In the genomic region with DNA sequence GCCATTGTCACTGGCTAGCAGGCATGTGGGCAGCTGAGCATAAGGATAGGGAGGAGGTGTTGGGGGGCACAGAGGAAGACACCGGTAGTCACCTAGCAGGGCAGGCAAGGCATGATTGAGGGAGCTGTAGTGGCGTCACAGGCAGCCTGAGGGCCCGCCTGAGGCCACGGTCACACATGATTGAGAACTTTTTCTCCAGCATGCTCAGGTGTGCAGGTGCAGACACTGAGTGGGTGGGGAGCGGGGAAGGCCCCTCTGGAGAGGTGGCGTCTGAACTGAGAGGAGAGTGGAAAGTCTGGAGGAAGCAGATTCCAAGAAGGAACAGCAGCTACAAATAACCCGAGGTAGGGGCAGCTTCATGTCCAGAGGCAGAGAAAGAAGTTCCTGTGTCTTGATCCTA, we compare ENCODE assay signal across 1 cellular context.
TF ChIP-seq lines count a peak whose summit lies in the region.

No MANE protein-coding gene starts in this region.

TF ChIP-seq in GM23338, 12 proteins besides CTCF, POLR2A, EP300 and RAD21:
- TF ChIP-seq EZH2 (IDR thresholded peaks at IDR 0.05; ENCODE audit: low read depth, unreplicated experiment) = no peak
- TF ChIP-seq ETS1 (IDR thresholded peaks at IDR 0.05) = no peak
- TF ChIP-seq ZNF114 (CRISPR knock-in tag; IDR thresholded peaks at IDR 0.05) = no peak
- TF ChIP-seq STAT1 (IDR thresholded peaks at IDR 0.05; ENCODE audit: unreplicated experiment) = no peak
- no peak for TF ChIP-seq POLR2AphosphoS5 (IDR thresholded peaks at IDR 0.05; ENCODE audit: low read depth)
- no peak for TF ChIP-seq CREB1 (CRISPR knock-in tag; IDR thresholded peaks at IDR 0.05; ENCODE audit: low read depth)
- TF ChIP-seq JUNB (IDR thresholded peaks at IDR 0.05; ENCODE audit: unreplicated experiment) = no peak
- TF ChIP-seq EZH2phosphoT487 (IDR thresholded peaks at IDR 0.05; ENCODE audit: unreplicated experiment) = no peak
- TF ChIP-seq, protein P1, sequence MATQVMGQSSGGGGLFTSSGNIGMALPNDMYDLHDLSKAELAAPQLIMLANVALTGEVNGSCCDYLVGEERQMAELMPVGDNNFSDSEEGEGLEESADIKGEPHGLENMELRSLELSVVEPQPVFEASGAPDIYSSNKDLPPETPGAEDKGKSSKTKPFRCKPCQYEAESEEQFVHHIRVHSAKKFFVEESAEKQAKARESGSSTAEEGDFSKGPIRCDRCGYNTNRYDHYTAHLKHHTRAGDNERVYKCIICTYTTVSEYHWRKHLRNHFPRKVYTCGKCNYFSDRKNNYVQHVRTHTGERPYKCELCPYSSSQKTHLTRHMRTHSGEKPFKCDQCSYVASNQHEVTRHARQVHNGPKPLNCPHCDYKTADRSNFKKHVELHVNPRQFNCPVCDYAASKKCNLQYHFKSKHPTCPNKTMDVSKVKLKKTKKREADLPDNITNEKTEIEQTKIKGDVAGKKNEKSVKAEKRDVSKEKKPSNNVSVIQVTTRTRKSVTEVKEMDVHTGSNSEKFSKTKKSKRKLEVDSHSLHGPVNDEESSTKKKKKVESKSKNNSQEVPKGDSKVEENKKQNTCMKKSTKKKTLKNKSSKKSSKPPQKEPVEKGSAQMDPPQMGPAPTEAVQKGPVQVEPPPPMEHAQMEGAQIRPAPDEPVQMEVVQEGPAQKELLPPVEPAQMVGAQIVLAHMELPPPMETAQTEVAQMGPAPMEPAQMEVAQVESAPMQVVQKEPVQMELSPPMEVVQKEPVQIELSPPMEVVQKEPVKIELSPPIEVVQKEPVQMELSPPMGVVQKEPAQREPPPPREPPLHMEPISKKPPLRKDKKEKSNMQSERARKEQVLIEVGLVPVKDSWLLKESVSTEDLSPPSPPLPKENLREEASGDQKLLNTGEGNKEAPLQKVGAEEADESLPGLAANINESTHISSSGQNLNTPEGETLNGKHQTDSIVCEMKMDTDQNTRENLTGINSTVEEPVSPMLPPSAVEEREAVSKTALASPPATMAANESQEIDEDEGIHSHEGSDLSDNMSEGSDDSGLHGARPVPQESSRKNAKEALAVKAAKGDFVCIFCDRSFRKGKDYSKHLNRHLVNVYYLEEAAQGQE (IDR thresholded peaks at IDR 0.05; ENCODE audit: unreplicated experiment) = no peak
- TF ChIP-seq, protein P2, sequence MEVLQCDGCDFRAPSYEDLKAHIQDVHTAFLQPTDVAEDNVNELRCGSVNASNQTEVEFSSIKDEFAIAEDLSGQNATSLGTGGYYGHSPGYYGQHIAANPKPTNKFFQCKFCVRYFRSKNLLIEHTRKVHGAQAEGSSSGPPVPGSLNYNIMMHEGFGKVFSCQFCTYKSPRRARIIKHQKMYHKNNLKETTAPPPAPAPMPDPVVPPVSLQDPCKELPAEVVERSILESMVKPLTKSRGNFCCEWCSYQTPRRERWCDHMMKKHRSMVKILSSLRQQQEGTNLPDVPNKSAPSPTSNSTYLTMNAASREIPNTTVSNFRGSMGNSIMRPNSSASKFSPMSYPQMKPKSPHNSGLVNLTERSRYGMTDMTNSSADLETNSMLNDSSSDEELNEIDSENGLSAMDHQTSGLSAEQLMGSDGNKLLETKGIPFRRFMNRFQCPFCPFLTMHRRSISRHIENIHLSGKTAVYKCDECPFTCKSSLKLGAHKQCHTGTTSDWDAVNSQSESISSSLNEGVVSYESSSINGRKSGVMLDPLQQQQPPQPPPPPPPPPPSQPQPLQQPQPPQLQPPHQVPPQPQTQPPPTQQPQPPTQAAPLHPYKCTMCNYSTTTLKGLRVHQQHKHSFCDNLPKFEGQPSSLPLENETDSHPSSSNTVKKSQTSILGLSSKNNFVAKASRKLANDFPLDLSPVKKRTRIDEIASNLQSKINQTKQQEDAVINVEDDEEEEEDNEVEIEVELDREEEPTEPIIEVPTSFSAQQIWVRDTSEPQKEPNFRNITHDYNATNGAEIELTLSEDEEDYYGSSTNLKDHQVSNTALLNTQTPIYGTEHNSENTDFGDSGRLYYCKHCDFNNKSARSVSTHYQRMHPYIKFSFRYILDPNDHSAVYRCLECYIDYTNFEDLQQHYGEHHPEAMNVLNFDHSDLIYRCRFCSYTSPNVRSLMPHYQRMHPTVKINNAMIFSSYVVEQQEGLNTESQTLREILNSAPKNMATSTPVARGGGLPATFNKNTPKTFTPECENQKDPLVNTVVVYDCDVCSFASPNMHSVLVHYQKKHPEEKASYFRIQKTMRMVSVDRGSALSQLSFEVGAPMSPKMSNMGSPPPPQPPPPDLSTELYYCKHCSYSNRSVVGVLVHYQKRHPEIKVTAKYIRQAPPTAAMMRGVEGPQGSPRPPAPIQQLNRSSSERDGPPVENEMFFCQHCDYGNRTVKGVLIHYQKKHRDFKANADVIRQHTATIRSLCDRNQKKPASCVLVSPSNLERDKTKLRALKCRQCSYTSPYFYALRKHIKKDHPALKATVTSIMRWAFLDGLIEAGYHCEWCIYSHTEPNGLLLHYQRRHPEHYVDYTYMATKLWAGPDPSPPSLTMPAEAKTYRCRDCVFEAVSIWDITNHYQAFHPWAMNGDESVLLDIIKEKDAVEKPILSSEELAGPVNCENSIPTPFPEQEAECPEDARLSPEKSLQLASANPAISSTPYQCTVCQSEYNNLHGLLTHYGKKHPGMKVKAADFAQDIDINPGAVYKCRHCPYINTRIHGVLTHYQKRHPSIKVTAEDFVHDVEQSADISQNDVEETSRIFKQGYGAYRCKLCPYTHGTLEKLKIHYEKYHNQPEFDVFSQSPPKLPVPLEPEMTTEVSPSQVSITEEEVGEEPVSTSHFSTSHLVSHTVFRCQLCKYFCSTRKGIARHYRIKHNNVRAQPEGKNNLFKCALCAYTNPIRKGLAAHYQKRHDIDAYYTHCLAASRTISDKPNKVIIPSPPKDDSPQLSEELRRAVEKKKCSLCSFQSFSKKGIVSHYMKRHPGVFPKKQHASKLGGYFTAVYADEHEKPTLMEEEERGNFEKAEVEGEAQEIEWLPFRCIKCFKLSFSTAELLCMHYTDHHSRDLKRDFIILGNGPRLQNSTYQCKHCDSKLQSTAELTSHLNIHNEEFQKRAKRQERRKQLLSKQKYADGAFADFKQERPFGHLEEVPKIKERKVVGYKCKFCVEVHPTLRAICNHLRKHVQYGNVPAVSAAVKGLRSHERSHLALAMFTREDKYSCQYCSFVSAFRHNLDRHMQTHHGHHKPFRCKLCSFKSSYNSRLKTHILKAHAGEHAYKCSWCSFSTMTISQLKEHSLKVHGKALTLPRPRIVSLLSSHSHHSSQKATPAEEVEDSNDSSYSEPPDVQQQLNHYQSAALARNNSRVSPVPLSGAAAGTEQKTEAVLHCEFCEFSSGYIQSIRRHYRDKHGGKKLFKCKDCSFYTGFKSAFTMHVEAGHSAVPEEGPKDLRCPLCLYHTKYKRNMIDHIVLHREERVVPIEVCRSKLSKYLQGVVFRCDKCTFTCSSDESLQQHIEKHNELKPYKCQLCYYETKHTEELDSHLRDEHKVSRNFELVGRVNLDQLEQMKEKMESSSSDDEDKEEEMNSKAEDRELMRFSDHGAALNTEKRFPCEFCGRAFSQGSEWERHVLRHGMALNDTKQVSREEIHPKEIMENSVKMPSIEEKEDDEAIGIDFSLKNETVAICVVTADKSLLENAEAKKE (CRISPR knock-in tag; IDR thresholded peaks at IDR 0.05) = no peak
- no peak for TF ChIP-seq NANOG (IDR thresholded peaks at IDR 0.05; ENCODE audit: borderline replicate concordance)
- TF ChIP-seq ZNF331 (CRISPR knock-in tag; IDR thresholded peaks at IDR 0.05; ENCODE audit: low read depth) = no peak
